In genomic region chr2:197107291-197108269, GRCh38 we compare ENCODE assay signal across 1 cellular context.
TF ChIP-seq lines count a peak whose summit lies in the region.

No MANE protein-coding gene starts in this region.

TF ChIP-seq in SK-N-SH treated with all-trans-retinoic acid at 6 μM for 48 hours, 23 proteins besides CTCF, POLR2A, EP300 and RAD21 (continued from another document):
- no peak for TF ChIP-seq ZFP30 (CRISPR knock-in tag; IDR thresholded peaks at IDR 0.05)
